19 cellular contexts compared by ENCODE assay signal in genomic region chr5:58044166-58044565, GRCh38.
"Had no signal": no experiment of that assay in that cellular context is flagged by ENCODE, and none has a peak within 500 bp of the region (broad histone marks: within the 10 kb centered on the region; RNA-seq: fewer than 3 reads in every experiment).

No MANE protein-coding gene starts in this region.

- H3K36me3 ChIP-seq: lower lobe of right lung, pancreas, right lobe of liver had no signal

- DNase-seq: cerebellar nuclear complex; dermis blood vessel endothelial cell; foreskin melanocyte; head of caudate nucleus; hippocampal formation; kidney glomerular epithelial cell; lower lobe of right lung; mesendoderm; naive B cell; occipital lobe; pancreas; right lobe of liver; stimulated activated CD4-positive, alpha-beta T cell treated with anti-CD3 and anti-CD28 coated beads, Interleukin-2, amount 100 ng/mL, for 48 hours; stimulated activated naive CD4-positive, alpha-beta T cell treated with Interleukin-2 at 50 U/mL for 16 hours had no signal

- H3K9me3 ChIP-seq: lower lobe of right lung, pancreas, right lobe of liver had no signal

- FAIRE-seq: colon, islet of Langerhans, pancreas, urothelium cell line had no signal

- H3K27me3 ChIP-seq: pancreas, right lobe of liver had no signal

- H3K4me3 ChIP-seq: lower lobe of right lung, pancreas, right lobe of liver, skin epidermis had no signal

- H3K4me1 ChIP-seq: lower lobe of right lung, right lobe of liver had no signal

- H3K27ac ChIP-seq: lower lobe of right lung, pancreas, right lobe of liver, skin epidermis had no signal

- ATAC-seq: left lobe of liver, lower lobe of right lung, pancreas, right lobe of liver had no signal
